1 cellular context compared by ENCODE assay signal in the genomic region with DNA sequence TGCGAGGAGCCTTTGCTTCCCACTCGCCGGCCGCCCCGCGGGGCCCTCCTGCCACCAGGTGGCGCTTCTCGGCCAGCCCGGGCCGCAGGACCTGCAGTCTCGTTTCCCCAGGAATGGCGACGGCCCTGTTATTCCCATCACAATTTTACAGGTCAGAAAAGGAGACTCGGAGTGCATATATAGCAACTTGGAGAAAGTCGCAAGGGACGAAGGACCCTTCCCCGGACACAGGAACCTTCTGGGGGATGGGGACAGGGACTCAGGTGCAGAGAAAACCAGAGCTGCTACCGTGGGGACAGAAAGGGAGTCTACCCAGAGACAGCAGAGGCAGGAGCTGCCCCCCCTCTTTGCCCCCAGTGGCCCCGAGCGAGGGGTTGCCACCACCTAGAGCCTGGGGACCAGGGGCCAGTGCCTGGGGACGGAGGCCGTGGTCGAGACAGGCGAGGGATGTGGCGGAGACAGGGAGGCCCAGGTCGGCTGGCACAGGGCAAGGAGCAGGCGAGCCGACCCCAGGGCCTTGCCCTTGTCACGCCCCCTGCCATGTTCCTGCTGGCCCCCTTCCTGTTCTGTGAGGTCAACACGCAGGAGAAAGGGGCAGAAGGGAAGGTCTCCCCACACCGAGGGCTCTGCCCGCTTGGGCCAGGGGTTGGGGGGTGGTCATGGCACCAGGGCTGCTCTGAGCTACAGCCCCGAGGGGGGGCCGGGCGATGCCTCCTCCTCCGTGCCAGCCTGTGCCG.
TF ChIP-seq lines count a peak whose summit lies in the region.

No MANE protein-coding gene starts in this region.

TF ChIP-seq in HepG2, 621 proteins besides CTCF, POLR2A, EP300 and RAD21 (continued from another document and continues in another):
- TF ChIP-seq ZNF124 (CRISPR knock-in tag; IDR thresholded peaks at IDR 0.05) = 0 out of 2 replicates have a peak, but pooled peaks have one; percentile 17
- TF ChIP-seq, protein P1, sequence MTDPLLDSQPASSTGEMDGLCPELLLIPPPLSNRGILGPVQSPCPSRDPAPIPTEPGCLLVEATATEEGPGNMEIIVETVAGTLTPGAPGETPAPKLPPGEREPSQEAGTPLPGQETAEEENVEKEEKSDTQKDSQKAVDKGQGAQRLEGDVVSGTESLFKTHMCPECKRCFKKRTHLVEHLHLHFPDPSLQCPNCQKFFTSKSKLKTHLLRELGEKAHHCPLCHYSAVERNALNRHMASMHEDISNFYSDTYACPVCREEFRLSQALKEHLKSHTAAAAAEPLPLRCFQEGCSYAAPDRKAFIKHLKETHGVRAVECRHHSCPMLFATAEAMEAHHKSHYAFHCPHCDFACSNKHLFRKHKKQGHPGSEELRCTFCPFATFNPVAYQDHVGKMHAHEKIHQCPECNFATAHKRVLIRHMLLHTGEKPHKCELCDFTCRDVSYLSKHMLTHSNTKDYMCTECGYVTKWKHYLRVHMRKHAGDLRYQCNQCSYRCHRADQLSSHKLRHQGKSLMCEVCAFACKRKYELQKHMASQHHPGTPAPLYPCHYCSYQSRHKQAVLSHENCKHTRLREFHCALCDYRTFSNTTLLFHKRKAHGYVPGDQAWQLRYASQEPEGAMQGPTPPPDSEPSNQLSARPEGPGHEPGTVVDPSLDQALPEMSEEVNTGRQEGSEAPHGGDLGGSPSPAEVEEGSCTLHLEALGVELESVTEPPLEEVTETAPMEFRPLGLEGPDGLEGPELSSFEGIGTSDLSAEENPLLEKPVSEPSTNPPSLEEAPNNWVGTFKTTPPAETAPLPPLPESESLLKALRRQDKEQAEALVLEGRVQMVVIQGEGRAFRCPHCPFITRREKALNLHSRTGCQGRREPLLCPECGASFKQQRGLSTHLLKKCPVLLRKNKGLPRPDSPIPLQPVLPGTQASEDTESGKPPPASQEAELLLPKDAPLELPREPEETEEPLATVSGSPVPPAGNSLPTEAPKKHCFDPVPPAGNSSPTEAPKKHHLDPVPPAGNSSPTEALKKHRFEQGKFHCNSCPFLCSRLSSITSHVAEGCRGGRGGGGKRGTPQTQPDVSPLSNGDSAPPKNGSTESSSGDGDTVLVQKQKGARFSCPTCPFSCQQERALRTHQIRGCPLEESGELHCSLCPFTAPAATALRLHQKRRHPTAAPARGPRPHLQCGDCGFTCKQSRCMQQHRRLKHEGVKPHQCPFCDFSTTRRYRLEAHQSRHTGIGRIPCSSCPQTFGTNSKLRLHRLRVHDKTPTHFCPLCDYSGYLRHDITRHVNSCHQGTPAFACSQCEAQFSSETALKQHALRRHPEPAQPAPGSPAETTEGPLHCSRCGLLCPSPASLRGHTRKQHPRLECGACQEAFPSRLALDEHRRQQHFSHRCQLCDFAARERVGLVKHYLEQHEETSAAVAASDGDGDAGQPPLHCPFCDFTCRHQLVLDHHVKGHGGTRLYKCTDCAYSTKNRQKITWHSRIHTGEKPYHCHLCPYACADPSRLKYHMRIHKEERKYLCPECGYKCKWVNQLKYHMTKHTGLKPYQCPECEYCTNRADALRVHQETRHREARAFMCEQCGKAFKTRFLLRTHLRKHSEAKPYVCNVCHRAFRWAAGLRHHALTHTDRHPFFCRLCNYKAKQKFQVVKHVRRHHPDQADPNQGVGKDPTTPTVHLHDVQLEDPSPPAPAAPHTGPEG (CRISPR knock-in tag; IDR thresholded peaks at IDR 0.05) = no peak
- no peak for TF ChIP-seq ZNF615 (CRISPR knock-in tag; IDR thresholded peaks at IDR 0.05; ENCODE audit: borderline replicate concordance)
- TF ChIP-seq, protein P2, sequence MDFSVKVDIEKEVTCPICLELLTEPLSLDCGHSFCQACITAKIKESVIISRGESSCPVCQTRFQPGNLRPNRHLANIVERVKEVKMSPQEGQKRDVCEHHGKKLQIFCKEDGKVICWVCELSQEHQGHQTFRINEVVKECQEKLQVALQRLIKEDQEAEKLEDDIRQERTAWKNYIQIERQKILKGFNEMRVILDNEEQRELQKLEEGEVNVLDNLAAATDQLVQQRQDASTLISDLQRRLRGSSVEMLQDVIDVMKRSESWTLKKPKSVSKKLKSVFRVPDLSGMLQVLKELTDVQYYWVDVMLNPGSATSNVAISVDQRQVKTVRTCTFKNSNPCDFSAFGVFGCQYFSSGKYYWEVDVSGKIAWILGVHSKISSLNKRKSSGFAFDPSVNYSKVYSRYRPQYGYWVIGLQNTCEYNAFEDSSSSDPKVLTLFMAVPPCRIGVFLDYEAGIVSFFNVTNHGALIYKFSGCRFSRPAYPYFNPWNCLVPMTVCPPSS (IDR thresholded peaks at IDR 0.05) = no peak
- no peak for TF ChIP-seq JUNB (CRISPR knock-in tag; IDR thresholded peaks at IDR 0.05; ENCODE audit: borderline replicate concordance)
- peak; percentile 89; the same call in 1 of the 2 replicates for TF ChIP-seq ZSCAN21 (CRISPR knock-in tag; IDR thresholded peaks at IDR 0.05; ENCODE audit: borderline replicate concordance)
- TF ChIP-seq ZNF7 (CRISPR knock-in tag; IDR thresholded peaks at IDR 0.05) = no peak
- TF ChIP-seq ZNF180 (CRISPR knock-in tag; IDR thresholded peaks at IDR 0.05; ENCODE audit: borderline replicate concordance, low read depth) = no peak
- TF ChIP-seq, protein P3, sequence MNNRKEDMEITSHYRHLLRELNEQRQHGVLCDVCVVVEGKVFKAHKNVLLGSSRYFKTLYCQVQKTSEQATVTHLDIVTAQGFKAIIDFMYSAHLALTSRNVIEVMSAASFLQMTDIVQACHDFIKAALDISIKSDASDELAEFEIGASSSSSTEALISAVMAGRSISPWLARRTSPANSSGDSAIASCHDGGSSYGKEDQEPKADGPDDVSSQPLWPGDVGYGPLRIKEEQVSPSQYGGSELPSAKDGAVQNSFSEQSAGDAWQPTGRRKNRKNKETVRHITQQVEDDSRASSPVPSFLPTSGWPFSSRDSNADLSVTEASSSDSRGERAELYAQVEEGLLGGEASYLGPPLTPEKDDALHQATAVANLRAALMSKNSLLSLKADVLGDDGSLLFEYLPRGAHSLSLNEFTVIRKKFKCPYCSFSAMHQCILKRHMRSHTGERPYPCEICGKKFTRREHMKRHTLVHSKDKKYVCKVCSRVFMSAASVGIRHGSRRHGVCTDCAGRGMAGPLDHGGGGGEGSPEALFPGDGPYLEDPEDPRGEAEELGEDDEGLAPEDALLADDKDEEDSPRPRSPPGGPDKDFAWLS (CRISPR knock-in tag; IDR thresholded peaks at IDR 0.05; ENCODE audit: borderline replicate concordance) = no peak; the same call in 1 of the 2 replicates
- 0 out of 2 replicates have a peak, but pooled peaks have one; percentile 27 for TF ChIP-seq ZFP41 (CRISPR knock-in tag; IDR thresholded peaks at IDR 0.05; ENCODE audit: borderline replicate concordance)
- TF ChIP-seq ZNF44 (CRISPR knock-in tag; IDR thresholded peaks at IDR 0.05) = 0 out of 2 replicates have a peak, but pooled peaks have one; percentile 57
- peak; percentile 90 for TF ChIP-seq YY1 (IDR thresholded peaks at IDR 0.05; ENCODE audit: insufficient read depth, insufficient replicate concordance, low read depth, low read length)
- TF ChIP-seq REL (CRISPR knock-in tag; conservative IDR thresholded peaks at IDR 0.05) = no peak
- no peak for TF ChIP-seq ZNF546 (CRISPR knock-in tag; conservative IDR thresholded peaks at IDR 0.05)
- TF ChIP-seq PHF5A (CRISPR knock-in tag; IDR thresholded peaks at IDR 0.05; ENCODE audit: low read depth, unreplicated experiment) = no peak
- 0 out of 2 replicates have a peak, but pooled peaks have one; percentile 18 for TF ChIP-seq NFE2L1 (CRISPR knock-in tag; IDR thresholded peaks at IDR 0.05; ENCODE audit: borderline replicate concordance)
- no peak for TF ChIP-seq ZNF296 (CRISPR knock-in tag; conservative IDR thresholded peaks at IDR 0.05)
- TF ChIP-seq CEBPG (CRISPR knock-in tag; IDR thresholded peaks at IDR 0.05) = no peak
- TF ChIP-seq, protein P4, sequence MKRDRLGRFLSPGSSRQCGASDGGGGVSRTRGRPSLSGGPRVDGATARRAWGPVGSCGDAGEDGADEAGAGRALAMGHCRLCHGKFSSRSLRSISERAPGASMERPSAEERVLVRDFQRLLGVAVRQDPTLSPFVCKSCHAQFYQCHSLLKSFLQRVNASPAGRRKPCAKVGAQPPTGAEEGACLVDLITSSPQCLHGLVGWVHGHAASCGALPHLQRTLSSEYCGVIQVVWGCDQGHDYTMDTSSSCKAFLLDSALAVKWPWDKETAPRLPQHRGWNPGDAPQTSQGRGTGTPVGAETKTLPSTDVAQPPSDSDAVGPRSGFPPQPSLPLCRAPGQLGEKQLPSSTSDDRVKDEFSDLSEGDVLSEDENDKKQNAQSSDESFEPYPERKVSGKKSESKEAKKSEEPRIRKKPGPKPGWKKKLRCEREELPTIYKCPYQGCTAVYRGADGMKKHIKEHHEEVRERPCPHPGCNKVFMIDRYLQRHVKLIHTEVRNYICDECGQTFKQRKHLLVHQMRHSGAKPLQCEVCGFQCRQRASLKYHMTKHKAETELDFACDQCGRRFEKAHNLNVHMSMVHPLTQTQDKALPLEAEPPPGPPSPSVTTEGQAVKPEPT (CRISPR knock-in tag; IDR thresholded peaks at IDR 0.05; ENCODE audit: low read depth) = peak; percentile 95; the same call in 1 of the 2 replicates
- TF ChIP-seq ZNF616 (CRISPR knock-in tag; IDR thresholded peaks at IDR 0.05; ENCODE audit: low read depth) = no peak; the same call in 1 of the 2 replicates
- TF ChIP-seq ZNF121 (CRISPR knock-in tag; IDR thresholded peaks at IDR 0.05) = no peak
- TF ChIP-seq HDAC1 (CRISPR knock-in tag; IDR thresholded peaks at IDR 0.05) = peak; percentile 50
- TF ChIP-seq, protein P5, sequence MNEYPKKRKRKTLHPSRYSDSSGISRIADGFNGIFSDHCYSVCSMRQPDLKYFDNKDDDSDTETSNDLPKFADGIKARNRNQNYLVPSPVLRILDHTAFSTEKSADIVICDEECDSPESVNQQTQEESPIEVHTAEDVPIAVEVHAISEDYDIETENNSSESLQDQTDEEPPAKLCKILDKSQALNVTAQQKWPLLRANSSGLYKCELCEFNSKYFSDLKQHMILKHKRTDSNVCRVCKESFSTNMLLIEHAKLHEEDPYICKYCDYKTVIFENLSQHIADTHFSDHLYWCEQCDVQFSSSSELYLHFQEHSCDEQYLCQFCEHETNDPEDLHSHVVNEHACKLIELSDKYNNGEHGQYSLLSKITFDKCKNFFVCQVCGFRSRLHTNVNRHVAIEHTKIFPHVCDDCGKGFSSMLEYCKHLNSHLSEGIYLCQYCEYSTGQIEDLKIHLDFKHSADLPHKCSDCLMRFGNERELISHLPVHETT (CRISPR knock-in tag; conservative IDR thresholded peaks at IDR 0.05) = no peak; the same call in 1 of the 2 replicates
- TF ChIP-seq, protein P6, sequence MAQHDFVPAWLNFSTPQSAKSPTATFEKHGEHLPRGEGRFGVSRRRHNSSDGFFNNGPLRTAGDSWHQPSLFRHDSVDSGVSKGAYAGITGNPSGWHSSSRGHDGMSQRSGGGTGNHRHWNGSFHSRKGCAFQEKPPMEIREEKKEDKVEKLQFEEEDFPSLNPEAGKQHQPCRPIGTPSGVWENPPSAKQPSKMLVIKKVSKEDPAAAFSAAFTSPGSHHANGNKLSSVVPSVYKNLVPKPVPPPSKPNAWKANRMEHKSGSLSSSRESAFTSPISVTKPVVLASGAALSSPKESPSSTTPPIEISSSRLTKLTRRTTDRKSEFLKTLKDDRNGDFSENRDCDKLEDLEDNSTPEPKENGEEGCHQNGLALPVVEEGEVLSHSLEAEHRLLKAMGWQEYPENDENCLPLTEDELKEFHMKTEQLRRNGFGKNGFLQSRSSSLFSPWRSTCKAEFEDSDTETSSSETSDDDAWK (CRISPR knock-in tag; IDR thresholded peaks at IDR 0.05) = no peak
- no peak; the same call in 1 of the 2 replicates for TF ChIP-seq ZNF703 (CRISPR knock-in tag; IDR thresholded peaks at IDR 0.05; ENCODE audit: borderline replicate concordance)
- TF ChIP-seq, protein P7, sequence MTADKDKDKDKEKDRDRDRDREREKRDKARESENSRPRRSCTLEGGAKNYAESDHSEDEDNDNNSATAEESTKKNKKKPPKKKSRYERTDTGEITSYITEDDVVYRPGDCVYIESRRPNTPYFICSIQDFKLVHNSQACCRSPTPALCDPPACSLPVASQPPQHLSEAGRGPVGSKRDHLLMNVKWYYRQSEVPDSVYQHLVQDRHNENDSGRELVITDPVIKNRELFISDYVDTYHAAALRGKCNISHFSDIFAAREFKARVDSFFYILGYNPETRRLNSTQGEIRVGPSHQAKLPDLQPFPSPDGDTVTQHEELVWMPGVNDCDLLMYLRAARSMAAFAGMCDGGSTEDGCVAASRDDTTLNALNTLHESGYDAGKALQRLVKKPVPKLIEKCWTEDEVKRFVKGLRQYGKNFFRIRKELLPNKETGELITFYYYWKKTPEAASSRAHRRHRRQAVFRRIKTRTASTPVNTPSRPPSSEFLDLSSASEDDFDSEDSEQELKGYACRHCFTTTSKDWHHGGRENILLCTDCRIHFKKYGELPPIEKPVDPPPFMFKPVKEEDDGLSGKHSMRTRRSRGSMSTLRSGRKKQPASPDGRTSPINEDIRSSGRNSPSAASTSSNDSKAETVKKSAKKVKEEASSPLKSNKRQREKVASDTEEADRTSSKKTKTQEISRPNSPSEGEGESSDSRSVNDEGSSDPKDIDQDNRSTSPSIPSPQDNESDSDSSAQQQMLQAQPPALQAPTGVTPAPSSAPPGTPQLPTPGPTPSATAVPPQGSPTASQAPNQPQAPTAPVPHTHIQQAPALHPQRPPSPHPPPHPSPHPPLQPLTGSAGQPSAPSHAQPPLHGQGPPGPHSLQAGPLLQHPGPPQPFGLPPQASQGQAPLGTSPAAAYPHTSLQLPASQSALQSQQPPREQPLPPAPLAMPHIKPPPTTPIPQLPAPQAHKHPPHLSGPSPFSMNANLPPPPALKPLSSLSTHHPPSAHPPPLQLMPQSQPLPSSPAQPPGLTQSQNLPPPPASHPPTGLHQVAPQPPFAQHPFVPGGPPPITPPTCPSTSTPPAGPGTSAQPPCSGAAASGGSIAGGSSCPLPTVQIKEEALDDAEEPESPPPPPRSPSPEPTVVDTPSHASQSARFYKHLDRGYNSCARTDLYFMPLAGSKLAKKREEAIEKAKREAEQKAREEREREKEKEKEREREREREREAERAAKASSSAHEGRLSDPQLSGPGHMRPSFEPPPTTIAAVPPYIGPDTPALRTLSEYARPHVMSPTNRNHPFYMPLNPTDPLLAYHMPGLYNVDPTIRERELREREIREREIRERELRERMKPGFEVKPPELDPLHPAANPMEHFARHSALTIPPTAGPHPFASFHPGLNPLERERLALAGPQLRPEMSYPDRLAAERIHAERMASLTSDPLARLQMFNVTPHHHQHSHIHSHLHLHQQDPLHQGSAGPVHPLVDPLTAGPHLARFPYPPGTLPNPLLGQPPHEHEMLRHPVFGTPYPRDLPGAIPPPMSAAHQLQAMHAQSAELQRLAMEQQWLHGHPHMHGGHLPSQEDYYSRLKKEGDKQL (CRISPR knock-in tag; IDR thresholded peaks at IDR 0.05; ENCODE audit: low read depth) = no peak
- TF ChIP-seq, protein P8, sequence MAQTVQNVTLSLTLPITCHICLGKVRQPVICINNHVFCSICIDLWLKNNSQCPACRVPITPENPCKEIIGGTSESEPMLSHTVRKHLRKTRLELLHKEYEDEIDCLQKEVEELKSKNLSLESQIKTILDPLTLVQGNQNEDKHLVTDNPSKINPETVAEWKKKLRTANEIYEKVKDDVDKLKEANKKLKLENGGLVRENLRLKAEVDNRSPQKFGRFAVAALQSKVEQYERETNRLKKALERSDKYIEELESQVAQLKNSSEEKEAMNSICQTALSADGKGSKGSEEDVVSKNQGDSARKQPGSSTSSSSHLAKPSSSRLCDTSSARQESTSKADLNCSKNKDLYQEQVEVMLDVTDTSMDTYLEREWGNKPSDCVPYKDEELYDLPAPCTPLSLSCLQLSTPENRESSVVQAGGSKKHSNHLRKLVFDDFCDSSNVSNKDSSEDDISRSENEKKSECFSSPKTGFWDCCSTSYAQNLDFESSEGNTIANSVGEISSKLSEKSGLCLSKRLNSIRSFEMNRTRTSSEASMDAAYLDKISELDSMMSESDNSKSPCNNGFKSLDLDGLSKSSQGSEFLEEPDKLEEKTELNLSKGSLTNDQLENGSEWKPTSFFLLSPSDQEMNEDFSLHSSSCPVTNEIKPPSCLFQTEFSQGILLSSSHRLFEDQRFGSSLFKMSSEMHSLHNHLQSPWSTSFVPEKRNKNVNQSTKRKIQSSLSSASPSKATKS (CRISPR knock-in tag; IDR thresholded peaks at IDR 0.05) = no peak
- no peak for TF ChIP-seq ZNF256 (CRISPR knock-in tag; conservative IDR thresholded peaks at IDR 0.05)
